Comparison of ENCODE assay signal across 23 cellular contexts in the genomic region with DNA sequence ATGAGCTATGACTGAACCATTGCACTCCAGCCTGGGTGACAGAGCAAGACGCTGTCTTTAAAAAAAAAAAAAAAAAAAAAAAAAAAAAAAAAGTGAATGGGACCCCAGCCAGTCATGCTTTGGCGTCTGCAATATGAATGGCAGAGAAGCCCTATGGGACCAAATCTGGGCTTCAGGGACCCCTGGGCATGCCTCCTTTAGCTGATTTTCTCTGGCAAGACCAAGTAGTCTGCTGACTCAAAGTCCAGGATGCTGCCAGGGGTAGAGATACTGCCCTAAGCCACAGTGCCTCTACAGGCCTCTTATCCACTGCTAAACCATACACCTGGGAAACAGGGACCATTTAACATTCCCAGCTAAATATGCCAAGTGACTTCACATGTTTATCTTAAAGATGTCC. TPM values are rescaled to one million over a fixed set of nuclear protein-coding genes. Genes with fewer than 3 reads are reported as not detected.
A peak's percentile ranks its signal among the peaks of the same experiment; 100 is the strongest.
DNase-seq lines count a peak whose midpoint lies in the region; ATAC-seq, FAIRE-seq and TF ChIP-seq lines count a peak whose summit lies in the region.
"Had no signal": no experiment of that assay in that cellular context is flagged by ENCODE, and none has a peak within 500 bp of the region (broad histone marks: within the 10 kb centered on the region; RNA-seq: fewer than 3 reads in every experiment).

No MANE protein-coding gene starts in this region.

- H3K79me2 ChIP-seq in astrocyte (ENCODE audit: insufficient read depth, low read length) = peaks cover 38% of the 10 kb centered on the region

- H3K9ac ChIP-seq in astrocyte (ENCODE audit: low read length) = peak overlapping the region; percentile 14

- no peak for ATAC-seq in HG02571 (IDR thresholded peaks at IDR 0.05; ENCODE audit: unreplicated experiment)
- ATAC-seq: heart right ventricle, WTC11 had no signal

- no peak for FAIRE-seq in astrocyte (lab: Jason Lieb, UNC)

- peaks cover 53% of the 10 kb centered on the region for H3K36me3 Mint-ChIP-seq in activated naive CD4-positive, alpha-beta T cell treated with anti-CD3 and anti-CD28 coated beads for 36 hours (ENCODE audit: low read depth)
- peaks cover 49% of the 10 kb centered on the region for H3K36me3 Mint-ChIP-seq in HFFc6 (ENCODE audit: low read depth)
- H3K36me3 Mint-ChIP-seq in astrocyte (ENCODE audit: low read depth, unreplicated experiment) = peaks cover 28% of the 10 kb centered on the region
- peaks cover 66% of the 10 kb centered on the region for H3K36me3 Mint-ChIP-seq in osteocyte (ENCODE audit: unreplicated experiment)

- peak overlapping the region; percentile 12 for H3K27ac ChIP-seq in astrocyte (ENCODE audit: low read depth, low read length)
- H3K27ac ChIP-seq: heart right ventricle, SJCRH30 had no signal

- peaks cover 60% of the 10 kb centered on the region for H4K20me1 ChIP-seq in astrocyte (ENCODE audit: insufficient read depth, low read length)

- no peak for DNase-seq in activated naive CD4-positive, alpha-beta T cell treated with anti-CD3 and anti-CD28 coated beads for 36 hours
- no peak for DNase-seq in activated naive CD4-positive, alpha-beta T cell (lab: John Stamatoyannopoulos, UW)
- DNase-seq in HFFc6 = no peak
- DNase-seq in astrocyte (ENCODE audit: low read depth) = no peak
- peak; percentile 19 for DNase-seq in osteocyte (ENCODE audit: extremely low spot score, unreplicated experiment)
- DNase-seq in stimulated activated naive CD4-positive, alpha-beta T cell treated with Interleukin-2 at 50 U/mL for 16 hours (lab: John Stamatoyannopoulos, UW) = no peak
- DNase-seq in NCI-H1105 (lab: John Stamatoyannopoulos, UW) = no peak
- DNase-seq: activated effector memory CD4-positive, alpha-beta T cell treated with Interleukin-2 at 50 U/mL for 16 hours; CD4-positive, alpha-beta T cell; DMS79; endodermal cell; heart right ventricle; immature natural killer cell; Karpas-422; NCI-H2107; NCI-H524; retina; SJCRH30; T-helper 2 cell had no signal

- no peaks in the 10 kb centered on the region for H3K9me3 Mint-ChIP-seq in activated naive CD4-positive, alpha-beta T cell treated with anti-CD3 and anti-CD28 coated beads for 36 hours
- H3K9me3 Mint-ChIP-seq in HFFc6 = no peaks in the 10 kb centered on the region
- H3K9me3 Mint-ChIP-seq in astrocyte (ENCODE audit: unreplicated experiment) = no peaks in the 10 kb centered on the region
- no peaks in the 10 kb centered on the region for H3K9me3 Mint-ChIP-seq in osteocyte (ENCODE audit: unreplicated experiment)
- H3K9me3 Mint-ChIP-seq: CD4-positive, alpha-beta T cell; endodermal cell; immature natural killer cell; WTC11 had no signal

- H3K4me3 ChIP-seq in astrocyte (ENCODE audit: insufficient read depth, low read depth, low read length) = peak overlapping the region; percentile 5
- H3K4me3 ChIP-seq: ascending aorta, heart right ventricle, SJCRH30 had no signal

- intact Hi-C loops in activated naive CD4-positive, alpha-beta T cell treated with anti-CD3 and anti-CD28 coated beads for 36 hours (cut with micrococcal nuclease) = loop anchor here (10.0 kb wide), 1 partner anchor 256 kb away; no protein-coding TSS in a partner anchor

- H3K4me3 Mint-ChIP-seq in activated naive CD4-positive, alpha-beta T cell treated with anti-CD3 and anti-CD28 coated beads for 36 hours = no peak overlapping the region
- H3K4me3 Mint-ChIP-seq in HFFc6 (no peak overlapping the region), astrocyte (ENCODE audit: unreplicated experiment) (no peak overlapping the region), osteocyte (ENCODE audit: unreplicated experiment) (no peak overlapping the region)
- H3K4me3 Mint-ChIP-seq: CD4-positive, alpha-beta T cell; endodermal cell; immature natural killer cell; WTC11 had no signal

- H3K4me2 ChIP-seq in astrocyte (ENCODE audit: low read length) = peak overlapping the region; percentile 59

- no peaks in the 10 kb centered on the region for H3K27me3 Mint-ChIP-seq in activated naive CD4-positive, alpha-beta T cell treated with anti-CD3 and anti-CD28 coated beads for 36 hours (ENCODE audit: low read depth)
- H3K27me3 Mint-ChIP-seq in HFFc6 (ENCODE audit: insufficient read depth) (peaks cover 6% of the 10 kb centered on the region; the same call in 1 of the 2 replicates), astrocyte (ENCODE audit: low read depth, unreplicated experiment) (no peaks in the 10 kb centered on the region), osteocyte (ENCODE audit: unreplicated experiment) (no peaks in the 10 kb centered on the region)
- H3K27me3 Mint-ChIP-seq: CD4-positive, alpha-beta T cell had no signal

- peaks cover 56% of the 10 kb centered on the region for H3K4me1 ChIP-seq in astrocyte (ENCODE audit: insufficient read depth, low read length)

- H3K36me3 ChIP-seq in astrocyte (ENCODE audit: insufficient read depth, low read length) = peaks cover 40% of the 10 kb centered on the region

- CTCF ChIA-PET in activated naive CD4-positive, alpha-beta T cell treated with anti-CD3 and anti-CD28 coated beads for 36 hours (lab: Charles Lee) = interaction anchor here (0.9 kb wide), 1 partner anchor 26 kb away, joined by 3 read pairs; no protein-coding TSS in a partner anchor

- H3K27ac Mint-ChIP-seq in activated naive CD4-positive, alpha-beta T cell treated with anti-CD3 and anti-CD28 coated beads for 36 hours = peak overlapping the region; percentile 89
- 0 out of 2 replicates have a peak overlapping the region, but pooled peaks have one; percentile 80 for H3K27ac Mint-ChIP-seq in HFFc6
- H3K27ac Mint-ChIP-seq in astrocyte (ENCODE audit: unreplicated experiment) = no peak overlapping the region
- H3K27ac Mint-ChIP-seq in osteocyte (ENCODE audit: unreplicated experiment) = no peak overlapping the region
- H3K27ac Mint-ChIP-seq: endodermal cell had no signal

- H3K9me3 ChIP-seq in astrocyte (ENCODE audit: insufficient read depth, low read depth, low read length) = no peaks in the 10 kb centered on the region
- H3K9me3 ChIP-seq: ascending aorta, heart right ventricle, SJCRH30 had no signal

- peaks cover 49% of the 10 kb centered on the region for H3K4me1 Mint-ChIP-seq in activated naive CD4-positive, alpha-beta T cell treated with anti-CD3 and anti-CD28 coated beads for 36 hours (ENCODE audit: low read depth)
- peaks cover 69% of the 10 kb centered on the region for H3K4me1 Mint-ChIP-seq in HFFc6 (ENCODE audit: low read depth)
- peaks cover 36% of the 10 kb centered on the region for H3K4me1 Mint-ChIP-seq in astrocyte (ENCODE audit: low read depth, unreplicated experiment)
- peaks cover 62% of the 10 kb centered on the region for H3K4me1 Mint-ChIP-seq in osteocyte (ENCODE audit: unreplicated experiment)

- TF ChIP-seq CTCF in HFFc6 (IDR thresholded peaks at IDR 0.05) (no peak), astrocyte (IDR thresholded peaks at IDR 0.05; ENCODE audit: insufficient read depth, low read depth, low read length) (no peak), osteocyte (IDR thresholded peaks at IDR 0.05) (no peak)

- H3K27me3 ChIP-seq in astrocyte (ENCODE audit: insufficient read depth, low read length) = no peaks in the 10 kb centered on the region
- H3K27me3 ChIP-seq: ascending aorta, heart right ventricle, SJCRH30 had no signal

- H2AFZ ChIP-seq in astrocyte (ENCODE audit: low read depth, low read length) = no peak overlapping the region

RNA-seq across cellular contexts. Expression of a gene that starts 6.0 kb away (rescaled TPM):
- total RNA-seq in activated naive CD4-positive, alpha-beta T cell treated with anti-CD3 and anti-CD28 coated beads for 36 hours = 1,000 to 10,000 TPM; 1,429 to 1,503 TPM
- 100 to 1,000 TPM; 572 to 721 (median 650) TPM for total RNA-seq in HFFc6 (2021; fragmentation: NEBNext Ultra II Directional; extraction: Animal tissue kit (Norgen Biotek cat#: 25700))
- total RNA-seq in astrocyte (565 and 626 TPM in 2 replicates), osteocyte (1,562 and 1,587 TPM in 2 replicates)

RNA-seq across cellular contexts. Expression of a gene that starts 32.3 kb away (rescaled TPM):
- total RNA-seq in activated naive CD4-positive, alpha-beta T cell treated with anti-CD3 and anti-CD28 coated beads for 36 hours = 1 to 10 TPM; 9.5 to 9.6 TPM
- total RNA-seq in HFFc6 (2021; fragmentation: NEBNext Ultra II Directional; extraction: Animal tissue kit (Norgen Biotek cat#: 25700)) = 1 to 10 TPM; 3.1 to 7.2 (median 6.6) TPM
- total RNA-seq in astrocyte (0.55 and 1.0 TPM in 2 replicates), osteocyte (1.1 and 1.3 TPM in 2 replicates)
- total RNA-seq: ascending aorta had no signal

RNA-seq across cellular contexts. Expression of a gene that starts 34.6 kb away (rescaled TPM):
- total RNA-seq in activated naive CD4-positive, alpha-beta T cell treated with anti-CD3 and anti-CD28 coated beads for 36 hours = not detected
- under 1 TPM in 2 of 6 experiments, not detected in 4; 0.27 to 0.55 TPM for total RNA-seq in HFFc6 (2021; fragmentation: NEBNext Ultra II Directional; extraction: Animal tissue kit (Norgen Biotek cat#: 25700))
- total RNA-seq in astrocyte (0.75 TPM in 1 of 2 replicates, not detected in the other), osteocyte (1.1 TPM in 1 of 2 replicates, not detected in the other)
- total RNA-seq: ascending aorta, liver had no signal

Comparison
In these comparisons a context has a peak if more than half of its experiments do, and no peak if none do; other contexts are left out.
1. H3K27ac Mint-ChIP-seq: peak in activated naive CD4-positive, alpha-beta T cell treated with anti-CD3 and anti-CD28 coated beads for 36 hours (single experiment) and HFFc6 (single experiment); none in astrocyte (single experiment) and osteocyte (single experiment).